ENCODE assay signal across 1 cellular context in the genomic region with DNA sequence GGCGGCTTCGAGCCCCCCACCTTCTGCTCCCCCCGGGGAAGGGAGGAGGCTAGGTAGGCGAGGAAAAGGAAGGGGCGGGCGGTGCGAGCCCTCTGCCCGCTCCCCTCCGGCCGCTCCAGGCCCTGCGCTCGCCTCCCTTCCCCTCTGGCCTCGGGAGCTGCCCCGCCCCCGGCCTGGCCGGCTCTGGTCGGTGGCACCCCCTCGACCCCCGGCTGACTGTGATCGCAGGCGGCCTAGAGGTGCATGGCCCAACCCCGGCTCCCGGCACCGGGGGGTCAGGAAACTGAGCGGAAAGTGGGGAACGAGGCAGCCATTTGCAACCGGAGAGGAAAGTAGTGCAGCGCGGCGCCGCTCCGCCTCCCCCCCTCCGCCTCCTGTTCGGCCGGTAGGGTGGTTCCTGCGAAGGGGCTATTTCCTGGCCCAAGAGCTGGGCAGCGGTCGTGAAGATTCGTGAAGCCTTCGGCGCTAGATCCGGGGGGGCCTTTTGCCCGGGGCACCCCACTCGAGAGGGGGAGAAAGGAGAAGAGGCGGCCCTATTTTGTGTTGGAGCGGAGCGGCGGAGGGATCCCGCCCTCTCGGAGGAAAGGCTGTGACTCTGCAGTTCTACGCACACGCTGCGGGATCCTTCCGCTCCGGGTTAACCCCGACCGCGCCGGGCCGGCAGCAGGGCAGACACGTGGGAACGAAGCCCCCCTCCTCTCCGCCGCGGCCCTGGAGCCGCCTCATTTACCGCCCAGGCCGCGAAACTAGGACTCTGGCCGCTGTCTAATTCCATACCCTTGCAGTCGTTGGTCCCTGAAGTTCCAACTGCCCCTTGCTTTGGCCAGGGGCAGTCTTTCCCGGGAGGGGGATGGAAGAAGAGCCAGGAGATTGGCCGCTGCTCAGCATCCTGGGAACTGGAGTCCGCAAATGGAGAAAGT.
TF ChIP-seq lines count a peak whose summit lies in the region.

KMT2D (minus strand) TSS at position 558 of the 920 bp plus-strand sequence. CDS start 5,470 bp downstream, outside the sequence.

TF ChIP-seq in HEK293, 187 proteins besides CTCF, POLR2A, EP300 and RAD21 (continued from another document and continues in another):
- TF ChIP-seq, protein P1, sequence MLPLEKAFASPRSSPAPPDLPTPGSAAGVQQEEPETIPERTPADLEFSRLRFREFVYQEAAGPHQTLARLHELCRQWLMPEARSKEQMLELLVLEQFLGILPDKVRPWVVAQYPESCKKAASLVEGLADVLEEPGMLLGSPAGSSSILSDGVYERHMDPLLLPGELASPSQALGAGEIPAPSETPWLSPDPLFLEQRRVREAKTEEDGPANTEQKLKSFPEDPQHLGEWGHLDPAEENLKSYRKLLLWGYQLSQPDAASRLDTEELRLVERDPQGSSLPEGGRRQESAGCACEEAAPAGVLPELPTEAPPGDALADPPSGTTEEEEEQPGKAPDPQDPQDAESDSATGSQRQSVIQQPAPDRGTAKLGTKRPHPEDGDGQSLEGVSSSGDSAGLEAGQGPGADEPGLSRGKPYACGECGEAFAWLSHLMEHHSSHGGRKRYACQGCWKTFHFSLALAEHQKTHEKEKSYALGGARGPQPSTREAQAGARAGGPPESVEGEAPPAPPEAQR (tag by site-specific recombination; IDR thresholded peaks at IDR 0.05): peak; percentile 99
- TF ChIP-seq ZFP41 (tag by site-specific recombination; IDR thresholded peaks at IDR 0.05; ENCODE audit: borderline replicate concordance): peak; percentile 79; the same call in 1 of the 2 replicates
- peak; percentile 85 for TF ChIP-seq ZNF843 (tag by site-specific recombination; IDR thresholded peaks at IDR 0.05)
- peak; percentile 55; the same call in 1 of the 2 replicates for TF ChIP-seq ZNF518A (tag by site-specific recombination; conservative IDR thresholded peaks at IDR 0.05; ENCODE audit: low read depth)
- no peak for TF ChIP-seq ZNF350 (tag by site-specific recombination; IDR thresholded peaks at IDR 0.05)
- TF ChIP-seq ZNF791 (tag by site-specific recombination; IDR thresholded peaks at IDR 0.05): no peak
- TF ChIP-seq ZNF747 (tag by site-specific recombination; IDR thresholded peaks at IDR 0.05): 0 out of 2 replicates have a peak, but pooled peaks have one; percentile 54
- TF ChIP-seq, protein P2, sequence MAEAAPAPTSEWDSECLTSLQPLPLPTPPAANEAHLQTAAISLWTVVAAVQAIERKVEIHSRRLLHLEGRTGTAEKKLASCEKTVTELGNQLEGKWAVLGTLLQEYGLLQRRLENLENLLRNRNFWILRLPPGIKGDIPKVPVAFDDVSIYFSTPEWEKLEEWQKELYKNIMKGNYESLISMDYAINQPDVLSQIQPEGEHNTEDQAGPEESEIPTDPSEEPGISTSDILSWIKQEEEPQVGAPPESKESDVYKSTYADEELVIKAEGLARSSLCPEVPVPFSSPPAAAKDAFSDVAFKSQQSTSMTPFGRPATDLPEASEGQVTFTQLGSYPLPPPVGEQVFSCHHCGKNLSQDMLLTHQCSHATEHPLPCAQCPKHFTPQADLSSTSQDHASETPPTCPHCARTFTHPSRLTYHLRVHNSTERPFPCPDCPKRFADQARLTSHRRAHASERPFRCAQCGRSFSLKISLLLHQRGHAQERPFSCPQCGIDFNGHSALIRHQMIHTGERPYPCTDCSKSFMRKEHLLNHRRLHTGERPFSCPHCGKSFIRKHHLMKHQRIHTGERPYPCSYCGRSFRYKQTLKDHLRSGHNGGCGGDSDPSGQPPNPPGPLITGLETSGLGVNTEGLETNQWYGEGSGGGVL (tag by site-specific recombination; IDR thresholded peaks at IDR 0.05): peak; percentile 74
- TF ChIP-seq, protein P3, sequence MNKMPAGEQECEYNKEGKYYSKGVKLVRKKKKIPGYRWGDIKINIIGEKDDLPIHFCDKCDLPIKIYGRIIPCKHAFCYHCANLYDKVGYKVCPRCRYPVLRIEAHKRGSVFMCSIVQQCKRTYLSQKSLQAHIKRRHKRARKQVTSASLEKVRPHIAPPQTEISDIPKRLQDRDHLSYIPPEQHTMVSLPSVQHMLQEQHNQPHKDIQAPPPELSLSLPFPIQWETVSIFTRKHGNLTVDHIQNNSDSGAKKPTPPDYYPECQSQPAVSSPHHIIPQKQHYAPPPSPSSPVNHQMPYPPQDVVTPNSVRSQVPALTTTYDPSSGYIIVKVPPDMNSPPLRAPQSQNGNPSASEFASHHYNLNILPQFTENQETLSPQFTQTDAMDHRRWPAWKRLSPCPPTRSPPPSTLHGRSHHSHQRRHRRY (tag by site-specific recombination; IDR thresholded peaks at IDR 0.05): peak; percentile 90
- TF ChIP-seq, protein P4, sequence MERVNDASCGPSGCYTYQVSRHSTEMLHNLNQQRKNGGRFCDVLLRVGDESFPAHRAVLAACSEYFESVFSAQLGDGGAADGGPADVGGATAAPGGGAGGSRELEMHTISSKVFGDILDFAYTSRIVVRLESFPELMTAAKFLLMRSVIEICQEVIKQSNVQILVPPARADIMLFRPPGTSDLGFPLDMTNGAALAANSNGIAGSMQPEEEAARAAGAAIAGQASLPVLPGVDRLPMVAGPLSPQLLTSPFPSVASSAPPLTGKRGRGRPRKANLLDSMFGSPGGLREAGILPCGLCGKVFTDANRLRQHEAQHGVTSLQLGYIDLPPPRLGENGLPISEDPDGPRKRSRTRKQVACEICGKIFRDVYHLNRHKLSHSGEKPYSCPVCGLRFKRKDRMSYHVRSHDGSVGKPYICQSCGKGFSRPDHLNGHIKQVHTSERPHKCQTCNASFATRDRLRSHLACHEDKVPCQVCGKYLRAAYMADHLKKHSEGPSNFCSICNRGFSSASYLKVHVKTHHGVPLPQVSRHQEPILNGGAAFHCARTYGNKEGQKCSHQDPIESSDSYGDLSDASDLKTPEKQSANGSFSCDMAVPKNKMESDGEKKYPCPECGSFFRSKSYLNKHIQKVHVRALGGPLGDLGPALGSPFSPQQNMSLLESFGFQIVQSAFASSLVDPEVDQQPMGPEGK (tag by site-specific recombination; IDR thresholded peaks at IDR 0.05): peak; percentile 99
- TF ChIP-seq ZNF140 (tag by site-specific recombination; IDR thresholded peaks at IDR 0.05): no peak
- peak; percentile 99 for TF ChIP-seq KLF16 (tag by site-specific recombination; IDR thresholded peaks at IDR 0.05)
- TF ChIP-seq, protein P5, sequence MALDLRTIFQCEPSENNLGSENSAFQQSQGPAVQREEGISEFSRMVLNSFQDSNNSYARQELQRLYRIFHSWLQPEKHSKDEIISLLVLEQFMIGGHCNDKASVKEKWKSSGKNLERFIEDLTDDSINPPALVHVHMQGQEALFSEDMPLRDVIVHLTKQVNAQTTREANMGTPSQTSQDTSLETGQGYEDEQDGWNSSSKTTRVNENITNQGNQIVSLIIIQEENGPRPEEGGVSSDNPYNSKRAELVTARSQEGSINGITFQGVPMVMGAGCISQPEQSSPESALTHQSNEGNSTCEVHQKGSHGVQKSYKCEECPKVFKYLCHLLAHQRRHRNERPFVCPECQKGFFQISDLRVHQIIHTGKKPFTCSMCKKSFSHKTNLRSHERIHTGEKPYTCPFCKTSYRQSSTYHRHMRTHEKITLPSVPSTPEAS (tag by site-specific recombination; IDR thresholded peaks at IDR 0.05): peak; percentile 90
- TF ChIP-seq ZFP37 (tag by site-specific recombination; IDR thresholded peaks at IDR 0.05): peak; percentile 99
- TF ChIP-seq ZNF174 (tag by site-specific recombination; IDR thresholded peaks at IDR 0.05): no peak
- TF ChIP-seq SP2 (tag by site-specific recombination; IDR thresholded peaks at IDR 0.05): peak; percentile 77
- no peak for TF ChIP-seq ZNF521 (tag by site-specific recombination; IDR thresholded peaks at IDR 0.05)
- TF ChIP-seq FEZF1 (tag by site-specific recombination; IDR thresholded peaks at IDR 0.05): peak; percentile 58
- peak; percentile 84 for TF ChIP-seq KLF10 (tag by site-specific recombination; IDR thresholded peaks at IDR 0.05)
- TF ChIP-seq TCF7L2 (IDR thresholded peaks at IDR 0.05; ENCODE audit: borderline replicate concordance, low read depth, low read length): no peak
- TF ChIP-seq ATF2 (tag by site-specific recombination; IDR thresholded peaks at IDR 0.05; ENCODE audit: low read depth): no peak
- TF ChIP-seq ZNF214 (tag by site-specific recombination; IDR thresholded peaks at IDR 0.05; ENCODE audit: borderline replicate concordance): no peak
- TF ChIP-seq ZNF37A (tag by site-specific recombination; IDR thresholded peaks at IDR 0.05): 0 out of 2 replicates have a peak, but pooled peaks have one; percentile 30
- peak; percentile 95 for TF ChIP-seq ZNF692 (tag by site-specific recombination; IDR thresholded peaks at IDR 0.05)
- TF ChIP-seq ZNF777 (tag by site-specific recombination; IDR thresholded peaks at IDR 0.05; ENCODE audit: borderline replicate concordance): peak; percentile 76; the same call in 1 of the 2 replicates
- no peak for TF ChIP-seq ZNF112 (tag by site-specific recombination; IDR thresholded peaks at IDR 0.05)
- peak; percentile 97 for TF ChIP-seq ZSCAN30 (tag by site-specific recombination; IDR thresholded peaks at IDR 0.05)
- no peak for TF ChIP-seq ZNF16 (tag by site-specific recombination; IDR thresholded peaks at IDR 0.05; ENCODE audit: low read depth)
- TF ChIP-seq ZNF626 (tag by site-specific recombination; IDR thresholded peaks at IDR 0.05): no peak
- no peak for TF ChIP-seq BCL6B (tag by site-specific recombination; IDR thresholded peaks at IDR 0.05)
- TF ChIP-seq ZNF501 (tag by site-specific recombination; IDR thresholded peaks at IDR 0.05): peak; percentile 100
- TF ChIP-seq ZNF157 (tag by site-specific recombination; IDR thresholded peaks at IDR 0.05): 0 out of 2 replicates have a peak, but pooled peaks have one; percentile 9
- peak; percentile 73; the same call in 1 of the 2 replicates for TF ChIP-seq ZNF169 (tag by site-specific recombination; IDR thresholded peaks at IDR 0.05)
- TF ChIP-seq EGR2 (tag by site-specific recombination; IDR thresholded peaks at IDR 0.05; ENCODE audit: low read depth): peak; percentile 56
- peak; percentile 36; the same call in 1 of the 2 replicates for TF ChIP-seq ZNF548 (tag by site-specific recombination; IDR thresholded peaks at IDR 0.05)
- TF ChIP-seq GFI1B (tag by site-specific recombination; IDR thresholded peaks at IDR 0.05): peak; percentile 81
- no peak for TF ChIP-seq ZNF654 (tag by site-specific recombination; IDR thresholded peaks at IDR 0.05; ENCODE audit: low read depth)
- TF ChIP-seq ZNF24 (tag by site-specific recombination; IDR thresholded peaks at IDR 0.05): peak; percentile 98
- TF ChIP-seq ZBTB7A (tag by site-specific recombination; IDR thresholded peaks at IDR 0.05; ENCODE audit: low read depth): peak; percentile 100
- TF ChIP-seq ZNF600 (tag by site-specific recombination; IDR thresholded peaks at IDR 0.05): peak; percentile 76
- TF ChIP-seq ZNF146 (tag by site-specific recombination; IDR thresholded peaks at IDR 0.05): peak; percentile 96
